In the genomic region with DNA sequence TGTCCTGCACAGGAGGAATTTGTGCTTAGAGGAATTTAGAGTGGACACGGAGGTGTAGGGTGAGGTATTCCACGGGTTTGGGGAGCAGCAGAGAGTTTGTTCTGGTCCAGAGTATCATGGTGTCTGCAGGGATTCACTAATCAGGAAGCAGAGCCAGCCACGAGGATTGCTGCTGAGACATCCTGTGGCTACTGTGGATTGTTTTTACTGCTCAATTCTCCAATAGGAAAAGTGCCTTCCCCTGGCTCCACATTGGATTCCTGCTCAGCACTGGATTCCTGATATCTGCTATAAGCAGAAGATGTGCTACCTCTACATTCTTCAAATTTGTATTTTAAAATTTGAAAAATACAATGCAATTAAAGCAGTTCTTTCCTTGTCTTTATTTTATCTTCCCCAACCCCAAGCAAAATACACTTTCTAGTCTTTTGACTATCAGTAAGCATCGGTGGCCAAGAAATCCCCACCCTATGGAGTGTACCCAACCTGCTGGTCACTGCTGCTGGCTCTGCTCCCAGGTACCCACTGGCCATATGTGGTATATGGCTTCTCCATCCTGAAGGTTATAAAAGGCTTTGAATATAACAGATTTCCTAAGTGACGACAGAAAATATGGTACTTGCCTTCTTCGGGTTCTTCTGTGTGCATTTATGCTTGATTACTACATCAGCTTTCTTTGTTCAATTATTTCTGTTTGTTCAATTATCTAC, we compare ENCODE assay signal across 22 cellular contexts.
"Had no signal": no experiment of that assay in that cellular context is flagged by ENCODE, and none has a peak within 500 bp of the region (broad histone marks: within the 10 kb centered on the region; RNA-seq: fewer than 3 reads in every experiment).

No MANE protein-coding gene starts in this region.

- H3K9me3 Mint-ChIP-seq: stimulated activated naive B cell treated with anti-CD40 and anti-IgM and Interleukin-4, amounts not matched to agents 10 μg/mL and 1 μg/mL and 100 μg/mL, for 72 hours; type B pancreatic cell had no signal

- H3K27ac Mint-ChIP-seq: stimulated activated effector memory CD8-positive, alpha-beta T cell treated with anti-CD3 and anti-CD28 coated beads, Interleukin-12 subunit alpha, Interleukin-12 subunit beta, amount 100 ng/mL, for 72 hours; stimulated activated memory B cell treated with anti-CD40 and anti-IgM and Interleukin-4, amounts not matched to agents 10 μg/mL and 1 μg/mL and 100 μg/mL, for 72 hours; stimulated activated naive B cell treated with anti-CD40 and anti-IgM and Interleukin-4, amounts not matched to agents 10 μg/mL and 1 μg/mL and 100 μg/mL, for 72 hours; stimulated activated naive CD8-positive, alpha-beta T cell treated with anti-CD3 and anti-CD28 coated beads, Interleukin-15, amount 100 ng/mL, for 72 hours; stimulated activated naive CD8-positive, alpha-beta T cell treated with anti-CD3 and anti-CD28 coated beads, Interleukin-15, Interleukin-2, amounts not matched to agents 100 ng/mL and 50 ng/mL, for 24 hours; type B pancreatic cell had no signal

- ATAC-seq: stimulated activated effector memory CD8-positive, alpha-beta T cell treated with anti-CD3 and anti-CD28 coated beads, Interleukin-12 subunit alpha, Interleukin-12 subunit beta, amount 100 ng/mL, for 72 hours; stimulated activated memory B cell treated with anti-CD40 and anti-IgM and Interleukin-4, amounts not matched to agents 10 μg/mL and 1 μg/mL and 100 μg/mL, for 72 hours; stimulated activated naive B cell treated with anti-CD40 and anti-IgM and Interleukin-4, amounts not matched to agents 10 μg/mL and 1 μg/mL and 100 μg/mL, for 72 hours; stimulated activated naive CD8-positive, alpha-beta T cell treated with anti-CD3 and anti-CD28 coated beads, Interleukin-15, amount 100 ng/mL, for 72 hours; stimulated activated naive CD8-positive, alpha-beta T cell treated with anti-CD3 and anti-CD28 coated beads, Interleukin-15, Interleukin-2, amounts not matched to agents 100 U/mL and 50 U/mL, for 24 hours; upper lobe of right lung had no signal

- H3K36me3 Mint-ChIP-seq: stimulated activated effector memory CD8-positive, alpha-beta T cell treated with anti-CD3 and anti-CD28 coated beads, Interleukin-12 subunit alpha, Interleukin-12 subunit beta, amount 100 ng/mL, for 72 hours; stimulated activated memory B cell treated with anti-CD40 and anti-IgM and Interleukin-4, amounts not matched to agents 10 μg/mL and 1 μg/mL and 100 μg/mL, for 72 hours; stimulated activated naive B cell treated with anti-CD40 and anti-IgM and Interleukin-4, amounts not matched to agents 10 μg/mL and 1 μg/mL and 100 μg/mL, for 72 hours; type B pancreatic cell had no signal

- H3K4me1 Mint-ChIP-seq: stimulated activated effector memory CD8-positive, alpha-beta T cell treated with anti-CD3 and anti-CD28 coated beads, Interleukin-12 subunit alpha, Interleukin-12 subunit beta, amount 100 ng/mL, for 72 hours; stimulated activated memory B cell treated with anti-CD40 and anti-IgM and Interleukin-4, amounts not matched to agents 10 μg/mL and 1 μg/mL and 100 μg/mL, for 72 hours; stimulated activated naive B cell treated with anti-CD40 and anti-IgM and Interleukin-4, amounts not matched to agents 10 μg/mL and 1 μg/mL and 100 μg/mL, for 72 hours; stimulated activated naive CD8-positive, alpha-beta T cell treated with anti-CD3 and anti-CD28 coated beads, Interleukin-15, amount 100 ng/mL, for 72 hours had no signal

- DNase-seq: stimulated activated CD4-positive, alpha-beta T cell treated with anti-CD3 and anti-CD28 coated beads, Interleukin-4, amount 100 ng/mL, for 1 hour; stimulated activated CD4-positive, alpha-beta T cell treated with anti-CD3 and anti-CD28 coated beads, Interleukin-4, amount 100 ng/mL, for 24 hours; stimulated activated CD4-positive, alpha-beta T cell treated with anti-CD3 and anti-CD28 coated beads, Interleukin-4, amount 100 ng/mL, for 4 hours; stimulated activated CD8-positive, alpha-beta memory T cell treated with anti-CD3 and anti-CD28 coated beads, Interleukin-4, amount 100 ng/mL, for 48 hours; stimulated activated naive B cell treated with anti-CD40 and anti-IgM and Interleukin-4, amounts not matched to agents 10 μg/mL and 1 μg/mL and 100 μg/mL, for 72 hours; stimulated activated naive CD4-positive, alpha-beta T cell; stimulated activated naive CD4-positive, alpha-beta T cell treated with Interleukin-2 at 50 U/mL for 16 hours; stimulated activated naive CD8-positive, alpha-beta T cell treated with anti-CD3 and anti-CD28 coated beads, Interleukin-15, amount 100 ng/mL, for 72 hours; stimulated activated naive CD8-positive, alpha-beta T cell treated with anti-CD3 and anti-CD28 coated beads, Interleukin-15, Interleukin-2, amounts not matched to agents 100 U/mL and 50 U/mL, for 24 hours; stomach; testis; thyroid gland; tibial artery; transverse colon; trophoblast cell; upper lobe of left lung; upper lobe of right lung; uterus had no signal

- H3K27me3 Mint-ChIP-seq: stimulated activated memory B cell treated with anti-CD40 and anti-IgM and Interleukin-4, amounts not matched to agents 10 μg/mL and 1 μg/mL and 100 μg/mL, for 72 hours; stimulated activated naive B cell treated with anti-CD40 and anti-IgM and Interleukin-4, amounts not matched to agents 10 μg/mL and 1 μg/mL and 100 μg/mL, for 72 hours; stimulated activated naive CD8-positive, alpha-beta T cell treated with anti-CD3 and anti-CD28 coated beads, Interleukin-15, amount 100 ng/mL, for 72 hours; stimulated activated naive CD8-positive, alpha-beta T cell treated with anti-CD3 and anti-CD28 coated beads, Interleukin-15, Interleukin-2, amounts not matched to agents 100 ng/mL and 50 ng/mL, for 24 hours had no signal

- H3K4me3 Mint-ChIP-seq: stimulated activated effector memory CD8-positive, alpha-beta T cell treated with anti-CD3 and anti-CD28 coated beads, Interleukin-12 subunit alpha, Interleukin-12 subunit beta, amount 100 ng/mL, for 72 hours; stimulated activated memory B cell treated with anti-CD40 and anti-IgM and Interleukin-4, amounts not matched to agents 10 μg/mL and 1 μg/mL and 100 μg/mL, for 72 hours; stimulated activated naive B cell treated with anti-CD40 and anti-IgM and Interleukin-4, amounts not matched to agents 10 μg/mL and 1 μg/mL and 100 μg/mL, for 72 hours; stimulated activated naive CD8-positive, alpha-beta T cell treated with anti-CD3 and anti-CD28 coated beads, Interleukin-15, amount 100 ng/mL, for 72 hours; stimulated activated naive CD8-positive, alpha-beta T cell treated with anti-CD3 and anti-CD28 coated beads, Interleukin-15, Interleukin-2, amounts not matched to agents 100 ng/mL and 50 ng/mL, for 24 hours; type B pancreatic cell had no signal
